ENCODE assay signal across 11 cellular contexts in the genomic region with DNA sequence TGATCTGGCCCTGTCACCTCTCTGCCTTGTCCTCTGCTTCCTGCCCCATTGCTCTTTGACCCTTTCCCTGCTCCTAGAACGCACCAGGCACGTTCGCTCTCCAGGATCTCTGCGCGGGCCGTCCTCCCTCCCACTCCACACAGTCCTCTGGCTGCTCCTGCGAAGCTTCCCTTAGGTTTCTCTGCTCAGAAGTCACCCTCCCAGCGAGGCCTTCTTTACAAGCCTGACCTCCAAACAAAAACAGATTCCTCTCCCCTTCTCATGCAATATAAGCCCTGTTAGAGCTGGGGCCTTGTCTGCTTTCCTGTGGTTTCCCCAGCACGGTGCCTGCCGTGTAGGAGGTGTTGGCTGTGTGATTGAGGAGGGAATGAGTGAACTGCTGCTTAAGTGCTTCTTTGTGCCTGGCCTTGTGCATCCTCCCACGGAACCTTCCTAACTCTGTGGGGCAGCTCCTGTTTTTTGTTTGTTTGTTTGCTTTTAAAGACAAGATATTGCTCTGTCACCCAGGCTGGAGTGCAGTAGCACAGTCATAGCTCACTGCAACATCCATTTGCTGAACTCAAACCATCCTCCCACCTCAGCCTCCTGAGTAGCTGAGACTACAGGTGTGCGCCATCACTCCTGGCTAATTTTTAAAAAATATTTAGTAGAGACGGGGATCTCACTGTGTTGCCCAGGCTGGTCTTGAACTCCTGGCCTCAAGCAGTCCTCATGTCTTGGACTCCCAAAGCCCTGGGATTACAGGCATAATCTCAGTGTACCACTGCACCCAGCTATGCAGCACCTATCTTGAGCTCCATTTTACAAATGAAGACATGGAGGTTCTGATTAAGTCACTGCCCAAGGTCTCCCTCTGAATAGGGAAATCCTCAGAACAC.
DNase-seq lines count a peak whose midpoint lies in the region; TF ChIP-seq lines count a peak whose summit lies in the region.
"Had no signal": no experiment of that assay in that cellular context is flagged by ENCODE, and none has a peak within 500 bp of the region (broad histone marks: within the 10 kb centered on the region; RNA-seq: fewer than 3 reads in every experiment).

No MANE protein-coding gene starts in this region.

- no peaks in the 10 kb centered on the region for H3K9me3 ChIP-seq in iPS-20b (ENCODE audit: insufficient read depth, low read depth, low read length)
- H3K9me3 ChIP-seq in spleen, result no peaks in the 10 kb centered on the region
- H3K9me3 ChIP-seq: pancreas had no signal

- no peak for TF ChIP-seq POLR2A in spleen (IDR thresholded peaks at IDR 0.05)

- H3K4me3 ChIP-seq in iPS-20b (ENCODE audit: low read length) (no peak overlapping the region; the same call in 1 of the 2 replicates), spleen (no peak overlapping the region)
- H3K4me3 ChIP-seq: pancreas had no signal

- no peaks in the 10 kb centered on the region for H3K9me3 Mint-ChIP-seq in activated CD4-positive, alpha-beta T cell treated with anti-CD3 and anti-CD28 coated beads, Interleukin-2, amount 10 ng/mL, durations not matched to agents 24 days and 14 days

- intact Hi-C loops in activated CD4-positive, alpha-beta T cell treated with anti-CD3 and anti-CD28 coated beads, Interleukin-2, amount 10 ng/mL, durations not matched to agents 24 days and 14 days (cut with micrococcal nuclease), result no loop called here
- intact Hi-C loops in spleen (cut with DNase I; ENCODE audit: low total_unique reads), result no loop called here

- H3K9ac ChIP-seq in iPS-20b (ENCODE audit: low read depth, low read length), result peak overlapping the region; percentile 51; the same call in 1 of the 2 replicates

- H3K4me3 Mint-ChIP-seq in activated CD4-positive, alpha-beta T cell treated with anti-CD3 and anti-CD28 coated beads, Interleukin-2, amount 10 ng/mL, durations not matched to agents 24 days and 14 days, result no peak overlapping the region

- TF ChIP-seq CTCF in VCaP (conservative IDR thresholded peaks at IDR 0.05) (no peak), spleen (IDR thresholded peaks at IDR 0.05 in 8 of 11, conservative IDR thresholded peaks at IDR 0.05 in 3 of 11) (no peak)

- no peaks in the 10 kb centered on the region for H3K27me3 Mint-ChIP-seq in activated CD4-positive, alpha-beta T cell treated with anti-CD3 and anti-CD28 coated beads, Interleukin-2, amount 10 ng/mL, durations not matched to agents 24 days and 14 days

- H3K27ac Mint-ChIP-seq in activated CD4-positive, alpha-beta T cell treated with anti-CD3 and anti-CD28 coated beads, Interleukin-2, amount 10 ng/mL, durations not matched to agents 24 days and 14 days, result peak overlapping the region; percentile 74

- H3K36me3 ChIP-seq in iPS-20b (ENCODE audit: insufficient read depth, low read depth, low read length), result no peaks in the 10 kb centered on the region
- peaks cover 0 to 3% (median 0%) of the 10 kb centered on the region in 6 donors for H3K36me3 ChIP-seq in spleen
- H3K36me3 ChIP-seq: pancreas, WERI-Rb-1 had no signal

- no peaks in the 10 kb centered on the region for H3K36me3 Mint-ChIP-seq in activated CD4-positive, alpha-beta T cell treated with anti-CD3 and anti-CD28 coated beads, Interleukin-2, amount 10 ng/mL, durations not matched to agents 24 days and 14 days (ENCODE audit: low read depth)

- 70 to 78% (median 72%) methylated on average over 13 of the region's 13 CpGs for WGBS in spleen, 5 donors

- DNase-seq in activated CD4-positive, alpha-beta T cell treated with anti-CD3 and anti-CD28 coated beads, Interleukin-2, amount 10 ng/mL, durations not matched to agents 24 days and 14 days, result no peak
- DNase-seq in activated CD4-positive, alpha-beta T cell treated with anti-CD3 and anti-CD28 coated beads for 4 hours, result no peak
- DNase-seq in spleen, result peak; percentile 45
- no peak for DNase-seq in CD1c-positive myeloid dendritic cell (ENCODE audit: extremely low spot score)
- no peak for DNase-seq in DMS114 treated with DMSO at 0.1 percent for 48 hours (lab: John Stamatoyannopoulos, UW; ENCODE audit: unreplicated experiment)
- DNase-seq in NCI-H1417 treated with DMSO at 0.1 percent for 48 hours (lab: John Stamatoyannopoulos, UW), result no peak
- DNase-seq: activated gamma-delta T cell, pancreas, WERI-Rb-1 had no signal

- H3K27ac ChIP-seq in VCaP (peak overlapping the region; percentile 91; the same call in 1 of the 2 replicates), iPS-20b (ENCODE audit: low read length) (peak overlapping the region; percentile 69), spleen (no peak overlapping the region)
- H3K27ac ChIP-seq: pancreas, WERI-Rb-1 had no signal

- peaks cover 14% of the 10 kb centered on the region for H3K4me1 Mint-ChIP-seq in activated CD4-positive, alpha-beta T cell treated with anti-CD3 and anti-CD28 coated beads, Interleukin-2, amount 10 ng/mL, durations not matched to agents 24 days and 14 days

- H3K27me3 ChIP-seq in iPS-20b (ENCODE audit: insufficient read depth, low read length), result no peaks in the 10 kb centered on the region
- no peaks in the 10 kb centered on the region for H3K27me3 ChIP-seq in spleen (replicated peaks in 1 of 7)
- H3K27me3 ChIP-seq: pancreas had no signal

- H3K4me1 ChIP-seq in iPS-20b (ENCODE audit: insufficient read depth, low read length), result peaks cover 43% of the 10 kb centered on the region; the same call in 1 of the 2 replicates
- H3K4me1 ChIP-seq in spleen, result peaks cover 0 to 72% (median 17%) of the 10 kb centered on the region in 6 donors

Comparison
In these comparisons a context has a peak if more than half of its experiments do, and no peak if none do; other contexts are left out.
1. H3K27ac ChIP-seq: peak in VCaP (single experiment) and iPS-20b (single experiment); none in spleen (0 of 8).